26 cellular contexts compared by ENCODE assay signal in genomic region chr18:27449104-27449503, GRCh38.
"Had no signal": no experiment of that assay in that cellular context is flagged by ENCODE, and none has a peak within 500 bp of the region (broad histone marks: within the 10 kb centered on the region; RNA-seq: fewer than 3 reads in every experiment).

No MANE protein-coding gene starts in this region.

- H3K27ac ChIP-seq: breast epithelium, gastrocnemius medialis, sigmoid colon, testis, uterus had no signal

- H3K36me3 ChIP-seq: gastrocnemius medialis, sigmoid colon, uterus had no signal

- H3K27me3 ChIP-seq: breast epithelium, gastrocnemius medialis, sigmoid colon, testis, uterus had no signal

- ATAC-seq: activated T-cell treated with anti-CD3 and anti-CD28 coated beads, Interleukin-2, amount 50 U/mL, for 4 hours; esophagus mucosa; gastrocnemius medialis; left ventricle myocardium superior; natural killer cell; stimulated activated naive B cell treated with anti-CD40 and anti-IgM and Interleukin-4, amounts not matched to agents 10 μg/mL and 1 μg/mL and 100 μg/mL, for 72 hours had no signal

- FAIRE-seq: colon, TTC549 had no signal

- H3K4me1 ChIP-seq: breast epithelium, gastrocnemius medialis, sigmoid colon, testis, uterus had no signal

- H3K4me2 ChIP-seq: smooth muscle cell had no signal

- H3K4me3 ChIP-seq: breast epithelium, gastrocnemius medialis, sigmoid colon, smooth muscle cell, testis, uterus had no signal

- DNase-seq: activated CD8-positive, alpha-beta memory T cell treated with anti-CD3 and anti-CD28 coated beads for 24 hours; activated CD8-positive, alpha-beta memory T cell treated with anti-CD3 and anti-CD28 coated beads, Interleukin-2, amount 50 U/mL, for 4 hours; activated effector memory CD4-positive, alpha-beta T cell treated with Interleukin-2 at 50 U/mL for 16 hours; activated naive CD4-positive, alpha-beta T cell treated with anti-CD3 and anti-CD28 coated beads for 36 hours; activated naive CD8-positive, alpha-beta T cell treated with anti-CD3 and anti-CD28 coated beads, Interleukin-2, amount 10 ng/mL, durations not matched to agents 7 days and 5 days; activated T-cell treated with anti-CD3 and anti-CD28 coated beads, Interleukin-2, amount 50 U/mL, for 4 hours; amniotic stem cell; effector memory CD4-positive, alpha-beta T cell; gastrocnemius medialis; hippocampal formation; left ventricle myocardium superior; midbrain; natural killer cell; retina; sigmoid colon; stimulated activated CD4-positive, alpha-beta T cell treated with anti-CD3 and anti-CD28 coated beads, Interleukin-2, amount 100 ng/mL, for 48 hours; stimulated activated CD8-positive, alpha-beta memory T cell treated with anti-CD3 and anti-CD28 coated beads, Interleukin-4, amount 100 ng/mL, for 48 hours; stimulated activated naive B cell treated with anti-CD40 and anti-IgM and Interleukin-4, amounts not matched to agents 10 μg/mL and 1 μg/mL and 100 μg/mL, for 72 hours; testis; trophoblast cell; uterus had no signal

- H3K9me3 ChIP-seq: gastrocnemius medialis, testis, uterus had no signal
